Comparison of ENCODE assay signal across 1 cellular context in the genomic region with DNA sequence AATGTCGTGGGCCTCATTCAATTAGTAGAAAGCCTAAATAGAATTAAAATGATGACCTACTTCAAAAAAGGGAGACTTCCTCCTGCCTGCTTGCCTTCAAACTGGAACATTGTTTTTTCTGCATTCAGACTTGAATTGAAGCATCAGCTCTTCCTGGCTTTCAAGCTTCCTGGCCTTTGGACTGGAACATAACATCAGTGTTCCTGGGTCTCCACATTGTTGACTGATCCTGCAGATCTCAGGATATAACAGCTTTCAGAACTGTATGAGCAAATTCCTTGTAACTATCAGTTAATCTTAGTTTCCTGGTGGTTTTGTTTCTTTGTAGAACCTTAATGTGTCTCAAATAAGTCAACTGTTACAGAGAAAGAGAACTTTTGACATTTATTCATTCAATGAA.
TF ChIP-seq lines count a peak whose summit lies in the region.

No MANE protein-coding gene starts in this region.

TF ChIP-seq in liver, 16 proteins besides CTCF, POLR2A, EP300 and RAD21 (continued from another document):
- TF ChIP-seq, protein P1, sequence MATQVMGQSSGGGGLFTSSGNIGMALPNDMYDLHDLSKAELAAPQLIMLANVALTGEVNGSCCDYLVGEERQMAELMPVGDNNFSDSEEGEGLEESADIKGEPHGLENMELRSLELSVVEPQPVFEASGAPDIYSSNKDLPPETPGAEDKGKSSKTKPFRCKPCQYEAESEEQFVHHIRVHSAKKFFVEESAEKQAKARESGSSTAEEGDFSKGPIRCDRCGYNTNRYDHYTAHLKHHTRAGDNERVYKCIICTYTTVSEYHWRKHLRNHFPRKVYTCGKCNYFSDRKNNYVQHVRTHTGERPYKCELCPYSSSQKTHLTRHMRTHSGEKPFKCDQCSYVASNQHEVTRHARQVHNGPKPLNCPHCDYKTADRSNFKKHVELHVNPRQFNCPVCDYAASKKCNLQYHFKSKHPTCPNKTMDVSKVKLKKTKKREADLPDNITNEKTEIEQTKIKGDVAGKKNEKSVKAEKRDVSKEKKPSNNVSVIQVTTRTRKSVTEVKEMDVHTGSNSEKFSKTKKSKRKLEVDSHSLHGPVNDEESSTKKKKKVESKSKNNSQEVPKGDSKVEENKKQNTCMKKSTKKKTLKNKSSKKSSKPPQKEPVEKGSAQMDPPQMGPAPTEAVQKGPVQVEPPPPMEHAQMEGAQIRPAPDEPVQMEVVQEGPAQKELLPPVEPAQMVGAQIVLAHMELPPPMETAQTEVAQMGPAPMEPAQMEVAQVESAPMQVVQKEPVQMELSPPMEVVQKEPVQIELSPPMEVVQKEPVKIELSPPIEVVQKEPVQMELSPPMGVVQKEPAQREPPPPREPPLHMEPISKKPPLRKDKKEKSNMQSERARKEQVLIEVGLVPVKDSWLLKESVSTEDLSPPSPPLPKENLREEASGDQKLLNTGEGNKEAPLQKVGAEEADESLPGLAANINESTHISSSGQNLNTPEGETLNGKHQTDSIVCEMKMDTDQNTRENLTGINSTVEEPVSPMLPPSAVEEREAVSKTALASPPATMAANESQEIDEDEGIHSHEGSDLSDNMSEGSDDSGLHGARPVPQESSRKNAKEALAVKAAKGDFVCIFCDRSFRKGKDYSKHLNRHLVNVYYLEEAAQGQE (IDR thresholded peaks at IDR 0.05) = no peak
